ENCODE assay signal across 18 cellular contexts in the genomic region with DNA sequence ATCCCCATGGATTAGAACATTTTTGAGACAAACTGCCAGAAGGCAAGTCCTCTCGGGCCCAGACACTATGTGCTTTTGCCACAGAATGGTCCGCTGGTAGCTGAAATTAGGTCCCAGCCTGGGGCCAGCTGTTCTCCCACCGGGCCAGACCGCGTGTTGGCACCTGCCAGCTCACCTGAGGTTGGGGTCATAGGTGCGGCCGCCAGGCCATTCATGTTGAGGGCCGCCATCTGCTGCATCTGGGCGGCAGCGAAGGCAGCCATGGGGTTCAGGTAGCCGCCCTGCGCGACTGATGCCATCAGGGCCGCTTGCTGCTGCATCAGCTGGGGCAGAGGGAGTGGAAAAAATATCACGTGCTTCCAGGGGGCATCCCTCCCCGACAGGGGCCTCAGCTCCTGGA.
DNase-seq lines count a peak whose midpoint lies in the region; TF ChIP-seq lines count a peak whose summit lies in the region.
"Had no signal": no experiment of that assay in that cellular context is flagged by ENCODE, and none has a peak within 500 bp of the region (broad histone marks: within the 10 kb centered on the region; RNA-seq: fewer than 3 reads in every experiment).

No MANE protein-coding gene starts in this region.

- peak; percentile 58 for DNase-seq in DMS 273 (lab: John Stamatoyannopoulos, UW; ENCODE audit: unreplicated experiment)
- no peak for DNase-seq in DMS 273 treated with DMSO at 0.1 percent for 48 hours (lab: John Stamatoyannopoulos, UW)
- peak; percentile 17 for DNase-seq in NCI-H2171 (lab: John Stamatoyannopoulos, UW)
- DNase-seq in NCI-H2171 treated with DMSO at 0.1 percent for 48 hours (lab: John Stamatoyannopoulos, UW) = no peak
- peak; percentile 31 for DNase-seq in osteoblast (ENCODE audit: insufficient read length, low spot score, missing footprints)
- DNase-seq in activated T-helper 2 cell treated with anti-CD3 and anti-CD28 coated beads, Interferon-gamma antibody, Interleukin-2, Interleukin-4, amounts not matched to agents 10 μg/mL and 5 μg/mL and 100 μg/mL, durations not matched to agents 14 hours and 24 hours and 36 hours (ENCODE audit: low spot score) = no peak
- DNase-seq: AML-193; Caco-2; Calu3; CD4-positive, alpha-beta T cell; CD8-positive, alpha-beta T cell; DMS79 treated with DMSO at 0.1 percent for 48 hours; GF-D8 had no signal

- H3K27me3 Mint-ChIP-seq in activated T-helper 2 cell treated with anti-CD3 and anti-CD28 coated beads, Interferon-gamma antibody, Interleukin-2, Interleukin-4, amounts not matched to agents 10 μg/mL and 5 μg/mL and 100 μg/mL, durations not matched to agents 14 hours and 24 hours and 36 hours (ENCODE audit: low read depth) = peaks cover 12% of the 10 kb centered on the region

- no peaks in the 10 kb centered on the region for H3K9me3 Mint-ChIP-seq in activated T-helper 2 cell treated with anti-CD3 and anti-CD28 coated beads, Interferon-gamma antibody, Interleukin-2, Interleukin-4, amounts not matched to agents 10 μg/mL and 5 μg/mL and 100 μg/mL, durations not matched to agents 14 hours and 24 hours and 36 hours

- H3K4me1 ChIP-seq in osteoblast (ENCODE audit: insufficient read depth, low read length) = no peaks in the 10 kb centered on the region
- H3K4me1 ChIP-seq: A549, Caco-2 had no signal

- H3K4me3 ChIP-seq in osteoblast (ENCODE audit: insufficient read depth, low read length) = no peak overlapping the region
- H3K4me3 ChIP-seq: A549; BLaER1 treated with 17β-estradiol and CSF1 and Interleukin-3, amounts not matched to agents 10 nM and 100 nM had no signal

- no peak for TF ChIP-seq CTCF in osteoblast (IDR thresholded peaks at IDR 0.05; ENCODE audit: extremely low read depth, low read depth, low read length)

- no peaks in the 10 kb centered on the region for H3K79me2 ChIP-seq in osteoblast (ENCODE audit: insufficient read depth, low read length)

- no peaks in the 10 kb centered on the region for H3K36me3 Mint-ChIP-seq in activated T-helper 2 cell treated with anti-CD3 and anti-CD28 coated beads, Interferon-gamma antibody, Interleukin-2, Interleukin-4, amounts not matched to agents 10 μg/mL and 5 μg/mL and 100 μg/mL, durations not matched to agents 14 hours and 24 hours and 36 hours (ENCODE audit: low read depth)
- H3K36me3 Mint-ChIP-seq: CD8-positive, alpha-beta T cell had no signal

- no peaks in the 10 kb centered on the region for H4K20me1 ChIP-seq in osteoblast (ENCODE audit: insufficient read depth, low read length)

- no peak overlapping the region for H3K4me3 Mint-ChIP-seq in activated T-helper 2 cell treated with anti-CD3 and anti-CD28 coated beads, Interferon-gamma antibody, Interleukin-2, Interleukin-4, amounts not matched to agents 10 μg/mL and 5 μg/mL and 100 μg/mL, durations not matched to agents 14 hours and 24 hours and 36 hours (ENCODE audit: low read depth)
- H3K4me3 Mint-ChIP-seq: B cell; CD4-positive, alpha-beta T cell; CD8-positive, alpha-beta T cell had no signal

- H3K27ac ChIP-seq in osteoblast (ENCODE audit: low read depth, low read length) = no peak overlapping the region
- H3K27ac ChIP-seq: 22Rv1; A549; BLaER1 treated with 17β-estradiol and CSF1 and Interleukin-3, amounts not matched to agents 10 nM and 100 nM; C4-2B had no signal

- H3K27me3 ChIP-seq in osteoblast (ENCODE audit: insufficient read depth, low read length) = peaks cover 29% of the 10 kb centered on the region
- H3K27me3 ChIP-seq: BLaER1 treated with 17β-estradiol and CSF1 and Interleukin-3, amounts not matched to agents 10 nM and 100 nM had no signal

- H3K4me1 Mint-ChIP-seq in activated T-helper 2 cell treated with anti-CD3 and anti-CD28 coated beads, Interferon-gamma antibody, Interleukin-2, Interleukin-4, amounts not matched to agents 10 μg/mL and 5 μg/mL and 100 μg/mL, durations not matched to agents 14 hours and 24 hours and 36 hours (ENCODE audit: low read depth) = no peaks in the 10 kb centered on the region

- intact Hi-C loops in activated T-helper 2 cell treated with anti-CD3 and anti-CD28 coated beads, Interferon-gamma antibody, Interleukin-2, Interleukin-4, amounts not matched to agents 10 μg/mL and 5 μg/mL and 100 μg/mL, durations not matched to agents 14 hours and 24 hours and 36 hours (cut with micrococcal nuclease) = no loop called here

- H3K9me3 ChIP-seq in osteoblast (ENCODE audit: low read depth, low read length) = no peaks in the 10 kb centered on the region
- H3K9me3 ChIP-seq: A549, Caco-2 had no signal

- no peaks in the 10 kb centered on the region for H3K36me3 ChIP-seq in osteoblast (ENCODE audit: insufficient read depth, low read length)
- H3K36me3 ChIP-seq: BLaER1 treated with 17β-estradiol and CSF1 and Interleukin-3, amounts not matched to agents 10 nM and 100 nM had no signal

- no peak overlapping the region for H2AFZ ChIP-seq in osteoblast (ENCODE audit: low read length)

- H3K27ac Mint-ChIP-seq in activated T-helper 2 cell treated with anti-CD3 and anti-CD28 coated beads, Interferon-gamma antibody, Interleukin-2, Interleukin-4, amounts not matched to agents 10 μg/mL and 5 μg/mL and 100 μg/mL, durations not matched to agents 14 hours and 24 hours and 36 hours = no peak overlapping the region
- H3K27ac Mint-ChIP-seq: B cell; CD4-positive, alpha-beta T cell; CD8-positive, alpha-beta T cell had no signal

- H3K4me2 ChIP-seq in osteoblast (ENCODE audit: insufficient read depth, low read length) = no peak overlapping the region
- H3K4me2 ChIP-seq: A549; BLaER1 treated with 17β-estradiol and CSF1 and Interleukin-3, amounts not matched to agents 10 nM and 100 nM had no signal

Comparison
In these comparisons a context has a peak if more than half of its experiments do, and no peak if none do; other contexts are left out.
1. DNase-seq: peak in DMS 273 (single experiment), NCI-H2171 (single experiment) and osteoblast (single experiment); none in DMS 273 treated with DMSO at 0.1 percent for 48 hours (single experiment), NCI-H2171 treated with DMSO at 0.1 percent for 48 hours (single experiment) and activated T-helper 2 cell treated with anti-CD3 and anti-CD28 coated beads, Interferon-gamma antibody, Interleukin-2, Interleukin-4, amounts not matched to agents 10 μg/mL and 5 μg/mL and 100 μg/mL, durations not matched to agents 14 hours and 24 hours and 36 hours (single experiment).